Comparison of ENCODE assay signal across 1 cellular context in genomic region chr9:125659954-125660353, GRCh38.
TF ChIP-seq lines count a peak whose summit lies in the region.

No MANE protein-coding gene starts in this region.

TF ChIP-seq in H1, 55 proteins besides CTCF, POLR2A, EP300 and RAD21 (continued from another document):
- no peak for TF ChIP-seq ATF3 (IDR thresholded peaks at IDR 0.05; ENCODE audit: insufficient read depth, low read depth, low read length)
- no peak for TF ChIP-seq SP1 (IDR thresholded peaks at IDR 0.05; ENCODE audit: low read depth, low read length)
- TF ChIP-seq CHD1 (IDR thresholded peaks at IDR 0.05; ENCODE audit: low read depth, low read length): no peak
- no peak for TF ChIP-seq FOSL1 (IDR thresholded peaks at IDR 0.05; ENCODE audit: insufficient read depth, low read depth, low read length)
